Comparison of ENCODE assay signal across 8 cellular contexts in genomic region chr3:120093119-120093922, GRCh38. TPM values are rescaled to one million over a fixed set of nuclear protein-coding genes. Genes with fewer than 3 reads are reported as not detected.
DNase-seq lines count a peak whose midpoint lies in the region; ATAC-seq and TF ChIP-seq lines count a peak whose summit lies in the region.

No MANE protein-coding gene starts in this region.

- ATAC-seq in foreskin keratinocyte (no peak), HG03159 (IDR thresholded peaks at IDR 0.05; ENCODE audit: unreplicated experiment) (no peak)

- TF ChIP-seq CTCF in LNCaP clone FGC (IDR thresholded peaks at IDR 0.05; ENCODE audit: control insufficient read depth, extremely low read depth, insufficient read depth), result no peak
- TF ChIP-seq CTCF in foreskin keratinocyte (conservative IDR thresholded peaks at IDR 0.05), result no peak

- H3K4me1 ChIP-seq in foreskin keratinocyte, result peaks cover 21% of the 10 kb centered on the region

- H3K27ac ChIP-seq in foreskin keratinocyte, result peak overlapping the region; percentile 97

- H3K27me3 ChIP-seq in foreskin keratinocyte, result no peaks in the 10 kb centered on the region

- DNase-seq in NCI-H1092 treated with DMSO at 0.1 percent for 48 hours (lab: John Stamatoyannopoulos, UW), result peak; percentile 54
- DNase-seq in NCI-H1092 (lab: John Stamatoyannopoulos, UW), result no peak
- DNase-seq in LNCaP clone FGC (ENCODE audit: low read depth), result peak; percentile 78
- peak; percentile 16 to 25 for DNase-seq in activated CD4-positive, alpha-beta T cell treated with anti-CD3 and anti-CD28 coated beads, Interleukin-2, amount 50 U/mL, for 48 hours
- peak; percentile 64 to 77 for DNase-seq in foreskin keratinocyte
- peak; percentile 40 for DNase-seq in putamen (ENCODE audit: low spot score)
- no peak for DNase-seq in T1000 (lab: John Stamatoyannopoulos, UW)

- peak overlapping the region; percentile 72 for H3K4me3 ChIP-seq in LNCaP clone FGC (ENCODE audit: low read depth, low read length)

RNA-seq across cellular contexts. Expression of gene GSK3B, which starts 0.9 kb away (rescaled TPM):
- 92.4 and 96.0 TPM in 2 replicates for total RNA-seq in foreskin keratinocyte
- 34.6 and 37.2 TPM in 2 replicates for polyA plus RNA-seq in foreskin keratinocyte

Comparison
In these comparisons a context has a peak if more than half of its experiments do, and no peak if none do; other contexts are left out.
1. DNase-seq: peak in NCI-H1092 treated with DMSO at 0.1 percent for 48 hours (single experiment), LNCaP clone FGC (single experiment), activated CD4-positive, alpha-beta T cell treated with anti-CD3 and anti-CD28 coated beads, Interleukin-2, amount 50 U/mL, for 48 hours (2 of 2), foreskin keratinocyte (2 of 2) and putamen (single experiment); none in NCI-H1092 (single experiment) and T1000 (single experiment).